Comparison of ENCODE assay signal across 11 cellular contexts in the genomic region with DNA sequence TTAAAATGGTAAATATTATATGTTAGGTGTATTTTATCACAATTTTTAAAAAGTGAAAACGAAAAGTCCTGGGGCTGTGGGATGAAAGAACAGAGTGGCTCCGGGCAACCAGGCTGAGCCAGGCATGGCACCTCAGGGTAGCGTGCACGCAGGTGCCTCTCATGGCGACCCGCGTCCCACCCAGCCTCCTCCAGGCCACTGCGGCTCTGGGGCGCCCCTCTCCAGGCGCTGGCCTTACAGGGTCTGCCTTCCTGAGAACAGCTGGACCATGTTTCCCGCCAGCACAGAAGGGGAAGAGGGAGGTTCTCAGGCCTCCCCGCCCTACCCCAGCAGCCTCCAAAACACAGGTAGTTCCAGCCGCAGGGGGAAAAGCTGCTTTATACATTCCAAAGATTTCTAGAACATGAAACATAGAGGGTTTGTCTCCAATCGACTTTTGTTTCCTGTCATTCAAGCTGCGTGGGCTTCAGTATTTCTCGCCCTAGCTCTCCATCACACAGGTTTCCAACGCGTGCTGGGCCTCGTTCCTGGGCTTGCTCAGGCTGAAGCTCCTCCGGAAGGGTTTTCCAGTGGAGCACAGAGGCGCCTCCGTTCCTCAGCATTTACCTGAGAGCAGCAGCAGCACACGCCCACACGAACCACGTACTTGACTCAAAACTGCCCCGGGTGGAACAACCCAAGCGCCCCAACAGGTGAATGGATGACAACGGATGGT. TPM values are rescaled to one million over a fixed set of nuclear protein-coding genes. Genes with fewer than 3 reads are reported as not detected.
DNase-seq lines count a peak whose midpoint lies in the region; ATAC-seq and TF ChIP-seq lines count a peak whose summit lies in the region.
"Had no signal": no experiment of that assay in that cellular context is flagged by ENCODE, and none has a peak within 500 bp of the region (broad histone marks: within the 10 kb centered on the region; RNA-seq: fewer than 3 reads in every experiment).

No MANE protein-coding gene starts in this region.

- CTCF ChIA-PET in activated naive CD4-positive, alpha-beta T cell treated with anti-CD3 and anti-CD28 coated beads for 36 hours (lab: Charles Lee): interaction anchor here (3.1 to 32.9 kb wide), 3 partner anchors 8 to 19 kb away, joined by 26 to 992 read pairs (median 288); a partner anchor contains a TSS

- no peaks in the 10 kb centered on the region for H3K27me3 ChIP-seq in cardiac muscle cell
- no peaks in the 10 kb centered on the region for H3K27me3 ChIP-seq in lung (ENCODE audit: control insufficient read depth, insufficient read depth)
- H3K27me3 ChIP-seq in thymus (ENCODE audit: control insufficient read depth, insufficient read depth): no peaks in the 10 kb centered on the region
- H3K27me3 ChIP-seq: neural progenitor cell had no signal

- H3K36me3 ChIP-seq in cardiac muscle cell (peaks cover under 1% of the 10 kb centered on the region), lung (ENCODE audit: control insufficient read depth in 2 of 2, insufficient read depth in 2 of 2, low read length in 2 of 2) (peaks cover 0 to 22% of the 10 kb centered on the region in 2 donors), thymus (ENCODE audit: control insufficient read depth, insufficient read depth) (peaks cover 33% of the 10 kb centered on the region)
- H3K36me3 ChIP-seq: neural progenitor cell had no signal

- intact Hi-C loops in left ventricle myocardium superior (cut with micrococcal nuclease): no loop called here
- intact Hi-C loops in activated naive CD4-positive, alpha-beta T cell treated with anti-CD3 and anti-CD28 coated beads for 36 hours (cut with micrococcal nuclease): loop anchor here (10.0 kb wide), 1 partner anchor 627 kb away; a partner anchor contains a TSS
- intact Hi-C loops in posterior cingulate gyrus (cut with DNase I): no loop called here

- peak overlapping the region; percentile 59 for H3K4me3 Mint-ChIP-seq in activated naive CD4-positive, alpha-beta T cell treated with anti-CD3 and anti-CD28 coated beads for 36 hours

- H3K27me3 Mint-ChIP-seq in activated naive CD4-positive, alpha-beta T cell treated with anti-CD3 and anti-CD28 coated beads for 36 hours (ENCODE audit: low read depth): no peaks in the 10 kb centered on the region

- H3K4me1 ChIP-seq in cardiac muscle cell (ENCODE audit: low read depth) (peaks cover 72% of the 10 kb centered on the region), lung (ENCODE audit: control insufficient read depth in 2 of 2, insufficient read depth in 2 of 2, low read length in 2 of 2) (peaks cover 46 to 56% of the 10 kb centered on the region in 2 donors), thymus (ENCODE audit: control insufficient read depth, insufficient read depth, low read length) (peaks cover 62% of the 10 kb centered on the region)

- peaks cover 6% of the 10 kb centered on the region for H3K9me3 Mint-ChIP-seq in activated naive CD4-positive, alpha-beta T cell treated with anti-CD3 and anti-CD28 coated beads for 36 hours
- H3K9me3 Mint-ChIP-seq: neural progenitor cell had no signal

- H3K36me3 Mint-ChIP-seq in activated naive CD4-positive, alpha-beta T cell treated with anti-CD3 and anti-CD28 coated beads for 36 hours (ENCODE audit: low read depth): peaks cover 45% of the 10 kb centered on the region

- peak overlapping the region; percentile 97 for H3K27ac ChIP-seq in cardiac muscle cell
- peak overlapping the region; percentile 29 to 91 for H3K27ac ChIP-seq in lung (ENCODE audit: low read depth in 1 of 2, low read length in 1 of 2)
- peak overlapping the region; percentile 67 for H3K27ac ChIP-seq in thymus (ENCODE audit: low read depth)
- H3K27ac ChIP-seq: neural progenitor cell had no signal

- no peaks in the 10 kb centered on the region for H3K9me3 ChIP-seq in cardiac muscle cell (ENCODE audit: low read depth)
- peaks cover 0 to 3% of the 10 kb centered on the region in 2 donors for H3K9me3 ChIP-seq in lung (ENCODE audit: control insufficient read depth in 2 of 2, insufficient read depth in 1 of 2, low read length in 1 of 2)
- no peaks in the 10 kb centered on the region for H3K9me3 ChIP-seq in thymus (ENCODE audit: control insufficient read depth)

- DNase-seq in cardiac muscle cell (ENCODE audit: low read depth in 1 of 2, low spot score in 1 of 2) (no peak), left ventricle myocardium superior (no peak), lung (ENCODE audit: low spot score) (no peak), posterior cingulate gyrus (no peak), retina (no peak), SHP77 (lab: John Stamatoyannopoulos, UW) (no peak)
- peak; percentile 55 for DNase-seq in activated naive CD4-positive, alpha-beta T cell treated with anti-CD3 and anti-CD28 coated beads for 36 hours
- DNase-seq: NCI-H82 had no signal

- ATAC-seq in left ventricle myocardium superior: no peak
- no peak for ATAC-seq in lung (ENCODE audit: insufficient read depth, low FRiP score)
- ATAC-seq: esophagus mucosa had no signal

- TF ChIP-seq CTCF in cardiac muscle cell (IDR thresholded peaks at IDR 0.05; ENCODE audit: low read depth, low read length) (no peak), lung (IDR thresholded peaks at IDR 0.05; ENCODE audit: control extremely low read depth, extremely low read depth) (no peak)

- H3K4me1 Mint-ChIP-seq in activated naive CD4-positive, alpha-beta T cell treated with anti-CD3 and anti-CD28 coated beads for 36 hours (ENCODE audit: low read depth): peaks cover 97% of the 10 kb centered on the region

- peak overlapping the region; percentile 89 for H3K27ac Mint-ChIP-seq in activated naive CD4-positive, alpha-beta T cell treated with anti-CD3 and anti-CD28 coated beads for 36 hours

- 74 to 84% methylated on average over 28 of the region's 28 CpGs for WGBS in lung, 2 donors
- WGBS in thymus: 89% methylated on average over 28 of the region's 28 CpGs

- no peak overlapping the region for H3K4me3 ChIP-seq in cardiac muscle cell
- no peak overlapping the region for H3K4me3 ChIP-seq in lung
- no peak overlapping the region for H3K4me3 ChIP-seq in thymus (ENCODE audit: low read length)
- H3K4me3 ChIP-seq: neural progenitor cell had no signal

RNA-seq across cellular contexts. Expression of a gene that starts 10.5 kb away (rescaled TPM):
- total RNA-seq in cardiac muscle cell (119 and 160 TPM in 2 replicates), left ventricle myocardium superior (52.5 TPM), lung (100 to 1,000 TPM in 1 of 2 donors, 10 to 100 TPM in 1; 71.2 to 139 TPM)
- polyA plus RNA-seq in cardiac muscle cell (57.4 and 70.0 TPM in 2 replicates), lung (100 to 1,000 TPM in 1 of 2 donors, 10 to 100 TPM in 1; 42.1 to 144 TPM), thymus (32.3 TPM)
- 100 to 1,000 TPM; 124 to 132 TPM for total RNA-seq in activated naive CD4-positive, alpha-beta T cell treated with anti-CD3 and anti-CD28 coated beads for 36 hours

RNA-seq across cellular contexts. Expression of a gene that starts 23.5 kb away (rescaled TPM):
- total RNA-seq in cardiac muscle cell (4.6 and 10.1 TPM in 2 replicates), left ventricle myocardium superior (0.40 TPM), lung (10 to 100 TPM; 11.2 to 23.5 TPM)
- polyA plus RNA-seq in cardiac muscle cell (2.2 and 3.5 TPM in 2 replicates), lung (1 to 10 TPM; 7.1 to 10.0 TPM), thymus (7.4 TPM)
- total RNA-seq in activated naive CD4-positive, alpha-beta T cell treated with anti-CD3 and anti-CD28 coated beads for 36 hours: under 1 TPM; 0.32 to 0.41 TPM

RNA-seq across cellular contexts. Expression of a gene that starts 49.1 kb away (rescaled TPM):
- total RNA-seq in cardiac muscle cell (33.9 and 36.2 TPM in 2 replicates), left ventricle myocardium superior (13.0 TPM), lung (10 to 100 TPM; 17.4 to 32.5 TPM)
- polyA plus RNA-seq in cardiac muscle cell (8.1 and 13.3 TPM in 2 replicates), lung (10 to 100 TPM; 19.1 to 22.9 TPM), thymus (35.2 TPM)
- total RNA-seq in activated naive CD4-positive, alpha-beta T cell treated with anti-CD3 and anti-CD28 coated beads for 36 hours: 10 to 100 TPM; 15.1 to 16.3 TPM

RNA-seq across cellular contexts. Expression of a gene that starts 56.6 kb away (rescaled TPM):
- total RNA-seq in cardiac muscle cell: 26.2 and 29.2 TPM in 2 replicates
- 29.2 and 30.7 TPM in 2 replicates for polyA plus RNA-seq in cardiac muscle cell
- 18.4 TPM for total RNA-seq in left ventricle myocardium superior
- total RNA-seq in activated naive CD4-positive, alpha-beta T cell treated with anti-CD3 and anti-CD28 coated beads for 36 hours: 1 to 10 TPM; 3.3 to 4.6 TPM
- 10 to 100 TPM in 1 of 2 donors, 1 to 10 TPM in 1; 9.8 to 27.8 TPM for total RNA-seq in lung
- 10 to 100 TPM; 14.4 to 20.2 TPM for polyA plus RNA-seq in lung
- 18.3 TPM for polyA plus RNA-seq in thymus

RNA-seq across cellular contexts. Expression of a gene that starts 57.6 kb away (rescaled TPM):
- total RNA-seq in cardiac muscle cell (26.7 and 27.7 TPM in 2 replicates), left ventricle myocardium superior (9.1 TPM), lung (10 to 100 TPM; 18.8 to 24.9 TPM)
- polyA plus RNA-seq in cardiac muscle cell (57.5 and 62.1 TPM in 2 replicates), lung (10 to 100 TPM; 15.0 to 18.5 TPM), thymus (33.4 TPM)
- total RNA-seq in activated naive CD4-positive, alpha-beta T cell treated with anti-CD3 and anti-CD28 coated beads for 36 hours: 10 to 100 TPM; 23.9 TPM
